12 cellular contexts compared by ENCODE assay signal in genomic region chr10:119656760-119657159, GRCh38. TPM values are rescaled to one million over a fixed set of nuclear protein-coding genes. Genes with fewer than 3 reads are reported as not detected.
A peak's percentile ranks its signal among the peaks of the same experiment; 100 is the strongest.
DNase-seq lines count a peak whose midpoint lies in the region; ATAC-seq and TF ChIP-seq lines count a peak whose summit lies in the region.
"Had no signal": no experiment of that assay in that cellular context is flagged by ENCODE, and none has a peak within 500 bp of the region (broad histone marks: within the 10 kb centered on the region; RNA-seq: fewer than 3 reads in every experiment).

No MANE protein-coding gene starts in this region.

- H4K20me1 ChIP-seq in IMR-90 (ENCODE audit: insufficient read depth, low read length) = peaks cover 89% of the 10 kb centered on the region

- H2BK20ac ChIP-seq in IMR-90 (ENCODE audit: low read depth, low read length) = no peak overlapping the region

- POLR2A ChIA-PET in IMR-90 (lab: Charles Lee; ENCODE audit: unreplicated experiment) = no interaction called here

- H3K36me3 ChIP-seq in CD4-positive, CD25-positive, alpha-beta regulatory T cell (ENCODE audit: control insufficient read depth, insufficient read depth, low read length) = no peaks in the 10 kb centered on the region
- H3K36me3 ChIP-seq in IMR-90 (ENCODE audit: control insufficient read depth, insufficient read depth, low read length) (peaks cover 19% of the 10 kb centered on the region), rectal smooth muscle tissue (ENCODE audit: control insufficient read depth, insufficient read depth, low read length) (no peaks in the 10 kb centered on the region)

- peaks cover 3 to 72% of the 10 kb centered on the region in 2 experiments; a peak in 2 of 4 replicates for H3K79me1 ChIP-seq in IMR-90 (ENCODE audit: low read depth in 1 of 2, low read length in 2 of 2)

- no peak overlapping the region for H4K5ac ChIP-seq in IMR-90 (ENCODE audit: low read depth, low read length)

- H3K4me1 ChIP-seq in CD4-positive, CD25-positive, alpha-beta regulatory T cell (ENCODE audit: control insufficient read depth, insufficient read depth, low read length, poor library complexity, severe bottlenecking) = peaks cover 41% of the 10 kb centered on the region
- H3K4me1 ChIP-seq in IMR-90 (ENCODE audit: control insufficient read depth, insufficient read depth, low read length) (peaks cover 45% of the 10 kb centered on the region), rectal smooth muscle tissue (ENCODE audit: control insufficient read depth, insufficient read depth, low read length) (peaks cover 60% of the 10 kb centered on the region)

- H3K56ac ChIP-seq in IMR-90 (ENCODE audit: extremely low read depth, insufficient read depth, low read length) = no peak overlapping the region

- H3K9ac ChIP-seq in IMR-90 (ENCODE audit: low read depth, low read length) (no peak overlapping the region; the same call in 1 of the 2 replicates), rectal smooth muscle tissue (ENCODE audit: low read length) (no peak overlapping the region)

- TF ChIP-seq CTCF in IMR-90 (conservative IDR thresholded peaks at IDR 0.05; ENCODE audit: low read depth, low read length) (no peak), lower leg skin (IDR thresholded peaks at IDR 0.05) (no peak)

- no peak overlapping the region for H3K18ac ChIP-seq in IMR-90 (ENCODE audit: low read depth, low read length)

- no peak overlapping the region for H4K91ac ChIP-seq in IMR-90 (ENCODE audit: insufficient read depth, low read depth, low read length)

- DNase-seq in CD4-positive, CD25-positive, alpha-beta regulatory T cell = no peak
- no peak for DNase-seq in IMR-90
- no peak for DNase-seq in NCI-H2227 treated with DMSO at 0.1 percent for 48 hours (lab: John Stamatoyannopoulos, UW)
- no peak for DNase-seq in NCI-H524 treated with DMSO at 0.1 percent for 48 hours (lab: John Stamatoyannopoulos, UW)
- no peak for DNase-seq in lower leg skin (ENCODE audit: low spot score in 2 of 2)
- DNase-seq: DMS 273 treated with DMSO at 0.1 percent for 48 hours; NCI-H69; stimulated activated CD4-positive, alpha-beta T cell treated with anti-CD3 and anti-CD28 coated beads, Interleukin-15, amount 100 ng/mL, for 24 hours had no signal

- in situ Hi-C loops in IMR-90 (cut with MboI; ENCODE audit: low sequenced_read_pairs) = no loop called here

- no peak overlapping the region for H3K14ac ChIP-seq in IMR-90 (replicated peaks; ENCODE audit: low read depth, low read length)

- H3K4me3 ChIP-seq in CD4-positive, CD25-positive, alpha-beta regulatory T cell (ENCODE audit: low read depth, low read length) = no peak overlapping the region
- no peak overlapping the region for H3K4me3 ChIP-seq in IMR-90 (ENCODE audit: insufficient read depth, low read depth, low read length)
- no peak overlapping the region for H3K4me3 ChIP-seq in rectal smooth muscle tissue (ENCODE audit: low read length)
- no peak overlapping the region for H3K4me3 ChIP-seq in lower leg skin (ENCODE audit: low read depth, poor library complexity, severe bottlenecking)
- H3K4me3 ChIP-seq: GM12878 had no signal

- peak overlapping the region; percentile 33 for H2AK9ac ChIP-seq in IMR-90 (replicated peaks; ENCODE audit: low read depth, low read length, poor library complexity)

- H3K4ac ChIP-seq in IMR-90 (ENCODE audit: low read depth, low read length) = peak overlapping the region; percentile 19; the same call in 1 of the 2 replicates

- H3K27ac Mint-ChIP-seq in CD4-positive, CD25-positive, alpha-beta regulatory T cell = peak overlapping the region in 2 of 3 donors; percentile 56 to 82
- H3K27ac Mint-ChIP-seq: stimulated activated memory B cell treated with anti-CD40 and anti-IgM and Interleukin-4, amounts not matched to agents 10 μg/mL and 1 μg/mL and 100 μg/mL, for 72 hours had no signal

- no peak overlapping the region for H2BK120ac ChIP-seq in IMR-90 (ENCODE audit: low read depth, low read length)

- no peak for ATAC-seq in CD4-positive, CD25-positive, alpha-beta regulatory T cell (ENCODE audit: low read depth in 2 of 2)
- ATAC-seq in IMR-90 (ENCODE audit: low read depth) = no peak
- ATAC-seq: stimulated activated memory B cell treated with anti-CD40 and anti-IgM and Interleukin-4, amounts not matched to agents 10 μg/mL and 1 μg/mL and 100 μg/mL, for 72 hours had no signal

- intact Hi-C loops in IMR-90 (cut with micrococcal nuclease) (no loop called here), lower leg skin (cut with DNase I; ENCODE audit: low total_unique reads) (no loop called here)

- CTCF ChIA-PET in IMR-90 (lab: Yijun Ruan, JAX) = no interaction called here

- no peak overlapping the region for H2BK5ac ChIP-seq in IMR-90 (ENCODE audit: low read depth, low read length, poor library complexity, severe bottlenecking)

- H3K36me3 Mint-ChIP-seq in CD4-positive, CD25-positive, alpha-beta regulatory T cell = peaks cover 4% of the 10 kb centered on the region
- H3K36me3 Mint-ChIP-seq: stimulated activated memory B cell treated with anti-CD40 and anti-IgM and Interleukin-4, amounts not matched to agents 10 μg/mL and 1 μg/mL and 100 μg/mL, for 72 hours had no signal

- no peak overlapping the region; the same call in 1 of the 2 replicates for H3K4me2 ChIP-seq in IMR-90 (ENCODE audit: low read depth, low read length)

- dilution Hi-C loops in IMR-90 (cut with HindIII; ENCODE audit: low sequenced_read_pairs, unreplicated experiment) = no loop called here

- no peak overlapping the region for H2BK15ac ChIP-seq in IMR-90 (ENCODE audit: low read depth, low read length)

- no peak overlapping the region for H2AFZ ChIP-seq in IMR-90 (replicated peaks; ENCODE audit: low read length, poor library complexity)

- H2AK5ac ChIP-seq in IMR-90 (ENCODE audit: low read depth, low read length) = no peak overlapping the region

- no peak overlapping the region for H4K8ac ChIP-seq in IMR-90 (ENCODE audit: low read depth in 2 of 2, low read length in 2 of 2)

- no peak overlapping the region for H3K27ac ChIP-seq in CD4-positive, CD25-positive, alpha-beta regulatory T cell (ENCODE audit: insufficient read depth, low read length, poor library complexity, severe bottlenecking)
- H3K27ac ChIP-seq in IMR-90 (ENCODE audit: insufficient read depth, low read length) (peak overlapping the region; percentile 26; the same call in 1 of the 2 replicates), cingulate gyrus (ENCODE audit: low read depth, low read length) (peak overlapping the region; percentile 85), rectal smooth muscle tissue (ENCODE audit: low read depth, low read length) (peak overlapping the region; percentile 96)

- H3K23ac ChIP-seq in IMR-90 (ENCODE audit: low read depth, low read length) = peak overlapping the region; percentile 53

- no peaks in the 10 kb centered on the region for H3K9me3 Mint-ChIP-seq in CD4-positive, CD25-positive, alpha-beta regulatory T cell
- H3K9me3 Mint-ChIP-seq: stimulated activated memory B cell treated with anti-CD40 and anti-IgM and Interleukin-4, amounts not matched to agents 10 μg/mL and 1 μg/mL and 100 μg/mL, for 72 hours had no signal

- BruUV-seq in IMR-90 (replicated peaks; lab: Mats Ljungman, UMichigan) = no TSS peak

- no CpG with 5 or more reads among the region's 2 CpGs for WGBS in IMR-90 (ENCODE audit: extremely low coverage in 2 of 2, insufficient read length in 1 of 2), 2 experiments
- WGBS in lower leg skin, 2 donors = 78 to 84% methylated on average over 2 of the region's 2 CpGs

- peaks cover 31 to 58% (median 38%) of the 10 kb centered on the region in 4 donors for H3K4me1 Mint-ChIP-seq in CD4-positive, CD25-positive, alpha-beta regulatory T cell

- no peak for TF ChIP-seq RAD21 in IMR-90 (IDR thresholded peaks at IDR 0.05; ENCODE audit: low read length)

- H3K9me3 ChIP-seq in CD4-positive, CD25-positive, alpha-beta regulatory T cell (ENCODE audit: control insufficient read depth in 2 of 2, low read length in 2 of 2) = no peaks in the 10 kb centered on the region
- H3K9me3 ChIP-seq in IMR-90 (ENCODE audit: control insufficient read depth, insufficient read depth, low read length) = no peaks in the 10 kb centered on the region

- H3K9me1 ChIP-seq in IMR-90 (ENCODE audit: insufficient read depth, low read length) = peaks cover 38% of the 10 kb centered on the region

- no peaks in the 10 kb centered on the region for H3K27me3 ChIP-seq in CD4-positive, CD25-positive, alpha-beta regulatory T cell (ENCODE audit: control insufficient read depth, insufficient read depth, low read length)
- no peaks in the 10 kb centered on the region for H3K27me3 ChIP-seq in IMR-90 (ENCODE audit: control insufficient read depth, insufficient read depth, low read length)
- H3K27me3 ChIP-seq in rectal smooth muscle tissue (ENCODE audit: control insufficient read depth, insufficient read depth, low read length) = no peaks in the 10 kb centered on the region

- peak overlapping the region in 1 of 4 donors; percentile 10 for H3K4me3 Mint-ChIP-seq in CD4-positive, CD25-positive, alpha-beta regulatory T cell
- H3K4me3 Mint-ChIP-seq: stimulated activated memory B cell treated with anti-CD40 and anti-IgM and Interleukin-4, amounts not matched to agents 10 μg/mL and 1 μg/mL and 100 μg/mL, for 72 hours had no signal

- TF ChIP-seq POLR2A in IMR-90 (IDR thresholded peaks at IDR 0.05; ENCODE audit: low read depth, low read length) = no peak
- no peak for TF ChIP-seq POLR2A in lower leg skin (IDR thresholded peaks at IDR 0.05)

- H3K27me3 Mint-ChIP-seq in CD4-positive, CD25-positive, alpha-beta regulatory T cell = no peaks in the 10 kb centered on the region
- H3K27me3 Mint-ChIP-seq: stimulated activated memory B cell treated with anti-CD40 and anti-IgM and Interleukin-4, amounts not matched to agents 10 μg/mL and 1 μg/mL and 100 μg/mL, for 72 hours had no signal

RNA-seq across cellular contexts. Expression of gene BAG3, which starts 5.6 kb away (rescaled TPM):
- 38.2 TPM for total RNA-seq in CD4-positive, CD25-positive, alpha-beta regulatory T cell
- 1 to 10 TPM; 6.7 to 8.7 (median 7.4) TPM for polyA plus RNA-seq in CD4-positive, CD25-positive, alpha-beta regulatory T cell
- total RNA-seq in IMR-90 (2012; rRNA removed) (5.4 and 5.8 TPM in 2 replicates), lower leg skin (10 to 100 TPM; 55.5 to 87.8 (median 77.9) TPM)
- 38.4 and 42.5 TPM in 2 replicates for polyA plus RNA-seq in IMR-90 (2012; rRNA removed)
- polyA plus RNA-seq in IMR-90 (2012; cell fraction: cytosol; rRNA removed) = 32.2 and 47.6 TPM in 2 replicates
- polyA plus RNA-seq in IMR-90 (2012; cell fraction: nucleus; rRNA removed; ENCODE audit: low replicate concordance) = 21.0 and 35.9 TPM in 2 replicates

RNA-seq across cellular contexts. Expression of gene TIAL1, which starts 60.0 kb away (rescaled TPM):
- total RNA-seq in CD4-positive, CD25-positive, alpha-beta regulatory T cell = 205 TPM
- polyA plus RNA-seq in CD4-positive, CD25-positive, alpha-beta regulatory T cell = 10 to 100 TPM in 2 of 4 donors, 1 to 10 TPM in 2; 9.2 to 16.6 (median 10.8) TPM
- 28.0 and 44.2 TPM in 2 replicates for total RNA-seq in IMR-90 (2012; rRNA removed)
- polyA plus RNA-seq in IMR-90 (2012; rRNA removed) = 62.9 and 83.5 TPM in 2 replicates
- 14.1 and 19.3 TPM in 2 replicates for polyA plus RNA-seq in IMR-90 (2012; cell fraction: cytosol; rRNA removed)
- polyA plus RNA-seq in IMR-90 (2012; cell fraction: nucleus; rRNA removed; ENCODE audit: low replicate concordance) = 63.6 and 388 TPM in 2 replicates
- total RNA-seq in lower leg skin = 10 to 100 TPM; 43.1 to 61.7 (median 51.1) TPM
